In the genomic region with DNA sequence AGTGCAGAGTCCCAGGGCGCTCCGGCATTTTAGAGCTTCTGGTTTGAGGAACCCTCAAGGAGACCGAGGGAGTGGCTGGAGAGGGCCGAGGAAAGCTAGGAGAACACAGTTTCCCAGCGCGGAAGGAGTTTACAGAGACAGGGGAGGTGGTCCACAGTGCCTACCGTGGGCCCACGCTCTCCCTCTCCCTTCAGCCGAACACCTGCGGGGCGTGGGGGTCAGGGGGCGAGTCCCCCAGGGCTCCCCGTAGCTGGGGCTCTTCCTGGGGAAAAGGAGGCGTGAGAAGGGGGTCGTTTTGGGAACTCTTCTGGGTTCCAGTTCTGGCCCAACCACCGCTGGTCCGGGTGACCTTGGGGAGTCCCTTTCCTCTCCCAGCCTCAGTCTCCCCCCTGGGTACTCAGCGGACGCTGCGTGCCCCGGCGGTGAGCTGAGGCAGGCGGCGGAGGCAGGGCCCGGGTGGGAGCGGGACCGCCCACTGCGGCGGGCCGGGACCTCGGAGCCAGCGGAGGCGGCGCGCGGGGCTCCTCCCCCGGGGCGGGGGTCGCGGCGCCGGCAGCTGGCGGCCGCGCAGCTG, we compare ENCODE assay signal across 1 cellular context.
TF ChIP-seq lines count a peak whose summit lies in the region.

No MANE protein-coding gene starts in this region.

TF ChIP-seq in HCT116, 20 proteins besides CTCF, POLR2A, EP300 and RAD21 (continued from another document):
- TF ChIP-seq, protein P1, sequence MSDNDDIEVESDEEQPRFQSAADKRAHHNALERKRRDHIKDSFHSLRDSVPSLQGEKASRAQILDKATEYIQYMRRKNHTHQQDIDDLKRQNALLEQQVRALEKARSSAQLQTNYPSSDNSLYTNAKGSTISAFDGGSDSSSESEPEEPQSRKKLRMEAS (IDR thresholded peaks at IDR 0.05) = no peak
- TF ChIP-seq, protein P2, sequence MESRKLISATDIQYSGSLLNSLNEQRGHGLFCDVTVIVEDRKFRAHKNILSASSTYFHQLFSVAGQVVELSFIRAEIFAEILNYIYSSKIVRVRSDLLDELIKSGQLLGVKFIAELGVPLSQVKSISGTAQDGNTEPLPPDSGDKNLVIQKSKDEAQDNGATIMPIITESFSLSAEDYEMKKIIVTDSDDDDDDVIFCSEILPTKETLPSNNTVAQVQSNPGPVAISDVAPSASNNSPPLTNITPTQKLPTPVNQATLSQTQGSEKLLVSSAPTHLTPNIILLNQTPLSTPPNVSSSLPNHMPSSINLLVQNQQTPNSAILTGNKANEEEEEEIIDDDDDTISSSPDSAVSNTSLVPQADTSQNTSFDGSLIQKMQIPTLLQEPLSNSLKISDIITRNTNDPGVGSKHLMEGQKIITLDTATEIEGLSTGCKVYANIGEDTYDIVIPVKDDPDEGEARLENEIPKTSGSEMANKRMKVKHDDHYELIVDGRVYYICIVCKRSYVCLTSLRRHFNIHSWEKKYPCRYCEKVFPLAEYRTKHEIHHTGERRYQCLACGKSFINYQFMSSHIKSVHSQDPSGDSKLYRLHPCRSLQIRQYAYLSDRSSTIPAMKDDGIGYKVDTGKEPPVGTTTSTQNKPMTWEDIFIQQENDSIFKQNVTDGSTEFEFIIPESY (IDR thresholded peaks at IDR 0.05; ENCODE audit: extremely low read depth, insufficient replicate concordance, low read length) = no peak
